8 cellular contexts compared by ENCODE assay signal in genomic region chr5:128082551-128083032, GRCh38. TPM values are rescaled to one million over a fixed set of nuclear protein-coding genes. Genes with fewer than 3 reads are reported as not detected.
A peak's percentile ranks its signal among the peaks of the same experiment; 100 is the strongest.
DNase-seq lines count a peak whose midpoint lies in the region; TF ChIP-seq lines count a peak whose summit lies in the region.

No MANE protein-coding gene starts in this region.

- peaks cover 5% of the 10 kb centered on the region; the same call in 1 of the 2 replicates for H3K36me3 ChIP-seq in KOPT-K1 (ENCODE audit: insufficient read depth, low read length)

- peak; percentile 85 for DNase-seq in stimulated activated CD8-positive, alpha-beta memory T cell treated with anti-CD3 and anti-CD28 coated beads, Interleukin-12 subunit alpha, Interleukin-12 subunit beta, amount 100 ng/mL, for 4 hours (ENCODE audit: low read depth)
- DNase-seq in stimulated activated CD8-positive, alpha-beta memory T cell treated with anti-CD3 and anti-CD28 coated beads, Interleukin-4, amount 100 ng/mL, for 48 hours = no peak
- DNase-seq in choroid plexus epithelial cell (ENCODE audit: low read depth) (no peak), midbrain (lab: John Stamatoyannopoulos, UW) (peak; percentile 49), H4 (ENCODE audit: low spot score) (no peak), MV-4-11 (lab: John Stamatoyannopoulos, UW) (no peak), cortex of kidney (lab: John Stamatoyannopoulos, UW) (no peak)

- peak overlapping the region; percentile 85 for H3K4me3 ChIP-seq in choroid plexus epithelial cell (ENCODE audit: low read depth, low read length)

- TF ChIP-seq CTCF in choroid plexus epithelial cell (conservative IDR thresholded peaks at IDR 0.05; ENCODE audit: low read depth, low read length) = no peak

- peak overlapping the region; percentile 93 for H3K27ac ChIP-seq in KOPT-K1 (ENCODE audit: low read depth, low read length, poor library complexity, severe bottlenecking)

- no peaks in the 10 kb centered on the region for H3K9me3 ChIP-seq in KOPT-K1 (ENCODE audit: insufficient read depth, low read length, poor library complexity, severe bottlenecking)

RNA-seq across cellular contexts. Expression of gene SLC12A2, which starts 1.0 kb away (rescaled TPM):
- 15.2 and 17.1 TPM in 2 replicates for total RNA-seq in H4 (2014; rRNA removed; shearing (Covaris generic))

Comparison
In these comparisons a context has a peak if more than half of its experiments do, and no peak if none do; other contexts are left out.
1. DNase-seq: peak in stimulated activated CD8-positive, alpha-beta memory T cell treated with anti-CD3 and anti-CD28 coated beads, Interleukin-12 subunit alpha, Interleukin-12 subunit beta, amount 100 ng/mL, for 4 hours (single experiment) and midbrain (single experiment); none in stimulated activated CD8-positive, alpha-beta memory T cell treated with anti-CD3 and anti-CD28 coated beads, Interleukin-4, amount 100 ng/mL, for 48 hours (single experiment), choroid plexus epithelial cell (single experiment), H4 (single experiment), MV-4-11 (single experiment) and cortex of kidney (single experiment).